Comparison of ENCODE assay signal across 10 cellular contexts in the genomic region with DNA sequence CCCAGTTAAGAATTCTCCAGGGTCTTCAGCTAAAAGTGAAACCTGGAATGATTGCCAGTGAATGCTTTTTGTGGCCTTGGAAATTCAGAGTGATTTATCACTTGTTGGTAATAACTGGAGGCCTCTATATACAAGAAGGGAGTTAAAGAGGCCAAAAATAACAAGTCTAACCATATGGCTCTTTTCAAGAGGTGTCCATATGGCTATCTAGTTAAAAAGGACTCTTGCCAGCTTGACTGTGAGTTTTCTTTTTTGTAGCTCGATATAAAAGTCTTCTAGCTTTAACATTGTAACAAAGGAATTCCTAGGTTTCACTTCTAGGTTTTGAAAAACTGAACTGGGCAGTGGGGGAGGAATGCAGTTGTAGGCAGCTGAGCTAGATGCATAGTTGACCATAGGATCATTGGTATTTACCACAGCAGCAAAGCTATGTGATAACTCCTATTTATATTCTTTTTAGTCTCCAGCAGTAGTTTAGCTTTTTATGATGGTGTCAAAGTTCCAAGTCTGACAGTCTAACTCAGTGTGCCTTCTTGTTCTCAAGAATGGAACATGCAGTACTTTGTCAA. TPM values are rescaled to one million over a fixed set of nuclear protein-coding genes. Genes with fewer than 3 reads are reported as not detected.
DNase-seq lines count a peak whose midpoint lies in the region; ATAC-seq and TF ChIP-seq lines count a peak whose summit lies in the region.
"Had no signal": no experiment of that assay in that cellular context is flagged by ENCODE, and none has a peak within 500 bp of the region (broad histone marks: within the 10 kb centered on the region; RNA-seq: fewer than 3 reads in every experiment).

No MANE protein-coding gene starts in this region.

- H3K9me3 Mint-ChIP-seq in CD4-positive, alpha-beta T cell: no peaks in the 10 kb centered on the region

- H3K9ac ChIP-seq in BLaER1 treated with 17β-estradiol and CSF1 and Interleukin-3, amounts not matched to agents 10 nM and 100 nM: peak overlapping the region in 3 of 11 experiments; percentile 13 to 42 (median 16); a peak in 2 of 22 replicates

- no peaks in the 10 kb centered on the region for H3K9me3 ChIP-seq in BLaER1 treated with 17β-estradiol and CSF1 and Interleukin-3, amounts not matched to agents 10 nM and 100 nM (replicated peaks in 1 of 11)
- H3K9me3 ChIP-seq in CD4-positive, alpha-beta T cell (ENCODE audit: control insufficient read depth, low read length): no peaks in the 10 kb centered on the region

- no peaks in the 10 kb centered on the region for H3K27me3 Mint-ChIP-seq in CD4-positive, alpha-beta T cell

- peaks cover 44 to 55% (median 48%) of the 10 kb centered on the region in 10 experiments for H3K4me1 ChIP-seq in BLaER1 treated with 17β-estradiol and CSF1 and Interleukin-3, amounts not matched to agents 10 nM and 100 nM

- no peak overlapping the region for H3K4me3 Mint-ChIP-seq in CD4-positive, alpha-beta T cell

- no peak for ATAC-seq in CD4-positive, alpha-beta T cell (ENCODE audit: poor library complexity)
- ATAC-seq: K562 had no signal

- H4K20me1 ChIP-seq in BLaER1 treated with 17β-estradiol and CSF1 and Interleukin-3, amounts not matched to agents 10 nM and 100 nM: 0 out of 22 replicates have a peak, but pooled peaks cover 0 to 5% (median 0%) of the 10 kb centered on the region in 11 experiments

- CTCF ChIA-PET in CD4-positive, alpha-beta T cell (lab: Charles Lee): interaction anchor here (1.2 to 1.3 kb wide), 2 partner anchors 15 to 57 kb away, joined by 3 read pairs; no protein-coding TSS in a partner anchor

- intact Hi-C loops in CD4-positive, alpha-beta T cell (cut with DNase I, micrococcal nuclease): no loop called here

- DNase-seq in NCI-H82 (lab: John Stamatoyannopoulos, UW) (peak; percentile 51), fibroblast of peridontal ligament (ENCODE audit: extremely low read depth) (peak; percentile 73), pons (ENCODE audit: low spot score) (peak; percentile 48), T-helper 1 cell (no peak), H7 (no peak)
- DNase-seq in stimulated activated CD4-positive, alpha-beta T cell treated with anti-CD3 and anti-CD28 coated beads, Interleukin-1b, Interleukin-23, amount 100 ng/mL, for 48 hours: no peak
- DNase-seq in CD4-positive, alpha-beta T cell: no peak
- DNase-seq: effector memory CD4-positive, alpha-beta T cell had no signal

- no peaks in the 10 kb centered on the region for H3K36me3 Mint-ChIP-seq in CD4-positive, alpha-beta T cell (ENCODE audit: low read depth)

- POLR2A ChIA-PET in CD4-positive, alpha-beta T cell (lab: Charles Lee): interaction anchor here (1.3 kb wide), 1 partner anchor 37 kb away, joined by 3 read pairs; no protein-coding TSS in a partner anchor

- H3K4me1 Mint-ChIP-seq in CD4-positive, alpha-beta T cell (ENCODE audit: low read depth): peaks cover 49% of the 10 kb centered on the region

- H3K4me2 ChIP-seq in BLaER1 treated with 17β-estradiol and CSF1 and Interleukin-3, amounts not matched to agents 10 nM and 100 nM: peak overlapping the region; percentile 23 to 74 (median 53); a peak in 19 of 22 replicates

- TF ChIP-seq CTCF in CD4-positive, alpha-beta T cell (IDR thresholded peaks at IDR 0.05): no peak

- no peak overlapping the region for H3K4me3 ChIP-seq in BLaER1 treated with 17β-estradiol and CSF1 and Interleukin-3, amounts not matched to agents 10 nM and 100 nM
- no peak overlapping the region for H3K4me3 ChIP-seq in H7 (ENCODE audit: insufficient read depth, low read depth, low read length)
- H3K4me3 ChIP-seq: K562 had no signal

- H3K36me3 ChIP-seq in BLaER1 treated with 17β-estradiol and CSF1 and Interleukin-3, amounts not matched to agents 10 nM and 100 nM: no peaks in the 10 kb centered on the region
- no peaks in the 10 kb centered on the region for H3K36me3 ChIP-seq in H7 (replicated peaks; ENCODE audit: control insufficient read depth, insufficient read depth, low read length)

- no peak overlapping the region for H3K27ac Mint-ChIP-seq in CD4-positive, alpha-beta T cell

- peak overlapping the region in 6 of 11 experiments; percentile 36 to 63 (median 48); a peak in 13 of 22 replicates for H3K27ac ChIP-seq in BLaER1 treated with 17β-estradiol and CSF1 and Interleukin-3, amounts not matched to agents 10 nM and 100 nM
- H3K27ac ChIP-seq in CD4-positive, alpha-beta T cell (ENCODE audit: low read depth, low read length): no peak overlapping the region

- no peaks in the 10 kb centered on the region for H3K27me3 ChIP-seq in BLaER1 treated with 17β-estradiol and CSF1 and Interleukin-3, amounts not matched to agents 10 nM and 100 nM
- peaks cover 4% of the 10 kb centered on the region for H3K27me3 ChIP-seq in H7 (ENCODE audit: control insufficient read depth, insufficient read depth, low read length)
- no peaks in the 10 kb centered on the region for H3K27me3 ChIP-seq in CD4-positive, alpha-beta T cell (ENCODE audit: control insufficient read depth, insufficient read depth, low read length)

RNA-seq across cellular contexts. Expression of gene CACHD1, which starts 44.4 kb away (rescaled TPM):
- 53.5 and 69.7 TPM in 2 replicates for total RNA-seq in H7 (2014; rRNA removed; shearing (Covaris generic))
- 1 to 10 TPM; 6.2 to 7.1 TPM for total RNA-seq in CD4-positive, alpha-beta T cell

Comparison
In these comparisons a context has a peak if more than half of its experiments do, and no peak if none do; other contexts are left out.
1. DNase-seq: peak in NCI-H82 (single experiment), fibroblast of peridontal ligament (single experiment) and pons (single experiment); none in stimulated activated CD4-positive, alpha-beta T cell treated with anti-CD3 and anti-CD28 coated beads, Interleukin-1b, Interleukin-23, amount 100 ng/mL, for 48 hours (single experiment), T-helper 1 cell (0 of 5), H7 (single experiment) and CD4-positive, alpha-beta T cell (0 of 10).